2 cellular contexts compared by ENCODE assay signal in genomic region chr6:87938287-87938686, GRCh38.
TF ChIP-seq lines count a peak whose summit lies in the region.

No MANE protein-coding gene starts in this region.

TF ChIP-seq in WTC11, 78 proteins besides CTCF, POLR2A, EP300 and RAD21:
- TF ChIP-seq ATF1 (CRISPR knock-in tag; IDR thresholded peaks at IDR 0.05) (no peak), ZNF671 (CRISPR knock-in tag; IDR thresholded peaks at IDR 0.05) (no peak), ZBTB43 (CRISPR knock-in tag; IDR thresholded peaks at IDR 0.05) (no peak), PRDM15 (CRISPR knock-in tag; IDR thresholded peaks at IDR 0.05) (no peak), ZBTB21 (CRISPR knock-in tag; IDR thresholded peaks at IDR 0.05; ENCODE audit: borderline replicate concordance) (no peak), GTF2I (CRISPR knock-in tag; conservative IDR thresholded peaks at IDR 0.05) (no peak), ZNF396 (CRISPR knock-in tag; IDR thresholded peaks at IDR 0.05; ENCODE audit: borderline replicate concordance) (no peak), ZNF138 (CRISPR knock-in tag; conservative IDR thresholded peaks at IDR 0.05) (no peak), TP53 (CRISPR knock-in tag; IDR thresholded peaks at IDR 0.05) (no peak), IRF1 (CRISPR knock-in tag; IDR thresholded peaks at IDR 0.05) (no peak), OVOL2 (CRISPR knock-in tag; IDR thresholded peaks at IDR 0.05; ENCODE audit: borderline replicate concordance) (no peak), AR (CRISPR knock-in tag; IDR thresholded peaks at IDR 0.05) (no peak), NR2C2 (CRISPR knock-in tag; IDR thresholded peaks at IDR 0.05) (no peak), KAT7 (CRISPR knock-in tag; IDR thresholded peaks at IDR 0.05; ENCODE audit: borderline replicate concordance) (no peak), SP1 (CRISPR knock-in tag; conservative IDR thresholded peaks at IDR 0.05) (no peak)
TF ChIP-seq in WTC11: peak in this region for 0.

TF ChIP-seq in H1, 55 proteins besides CTCF, POLR2A, EP300 and RAD21:
- TF ChIP-seq FOSL1 (IDR thresholded peaks at IDR 0.05; ENCODE audit: insufficient read depth, low read depth, low read length) (no peak), BACH1 (IDR thresholded peaks at IDR 0.05; ENCODE audit: low read length) (0 out of 2 replicates have a peak, but pooled peaks have one; percentile 26), HDAC2 (IDR thresholded peaks at IDR 0.05; ENCODE audit: borderline replicate concordance in 1 of 2, low read depth in 2 of 2, low read length in 2 of 2) (peak in 1 of 2 experiments; percentile 77; a peak in 1 of 4 replicates)
TF ChIP-seq in H1: peak in this region for 2.
